ENCODE assay signal across 9 cellular contexts in genomic region chr10:112375721-112376577, GRCh38. TPM values are rescaled to one million over a fixed set of nuclear protein-coding genes. Genes with fewer than 3 reads are reported as not detected.
DNase-seq lines count a peak whose midpoint lies in the region; ATAC-seq and TF ChIP-seq lines count a peak whose summit lies in the region.
"Had no signal": no experiment of that assay in that cellular context is flagged by ENCODE, and none has a peak within 500 bp of the region (broad histone marks: within the 10 kb centered on the region; RNA-seq: fewer than 3 reads in every experiment).

No MANE protein-coding gene starts in this region.

- no peaks in the 10 kb centered on the region for H3K27me3 ChIP-seq in neutrophil

- no peaks in the 10 kb centered on the region for H3K9me3 ChIP-seq in neutrophil

- H3K4me3 ChIP-seq in GM08714 (ENCODE audit: low read length) (peak overlapping the region; percentile 82), neutrophil (ENCODE audit: low read depth in 1 of 2, low read length in 1 of 2) (peak overlapping the region; percentile 69 to 71)
- H3K4me3 ChIP-seq: SK-N-MC had no signal

- H3K4me1 ChIP-seq in neutrophil (ENCODE audit: control insufficient read depth in 1 of 2, insufficient read depth in 1 of 2, low read depth in 1 of 2, low read length in 1 of 2) = peaks cover 24 to 26% of the 10 kb centered on the region in 2 experiments

- ATAC-seq in GM21619 (IDR thresholded peaks at IDR 0.05; ENCODE audit: unreplicated experiment) (peak; percentile 86), esophagus mucosa (peak; percentile 70)

- no peak for TF ChIP-seq CTCF in neutrophil (IDR thresholded peaks at IDR 0.05)

- no peaks in the 10 kb centered on the region for H3K36me3 ChIP-seq in neutrophil

- H3K27ac ChIP-seq in neutrophil = peak overlapping the region; percentile 90
- H3K27ac ChIP-seq: SK-N-MC had no signal

- peak; percentile 11 for DNase-seq in LHCN-M2 (ENCODE audit: low read depth)
- peak; percentile 13 to 28 for DNase-seq in activated CD4-positive, alpha-beta T cell treated with anti-CD3 and anti-CD28 coated beads, Interleukin-2, amount 50 U/mL, for 4 hours
- DNase-seq in NCI-H1417 treated with DMSO at 0.1 percent for 48 hours (lab: John Stamatoyannopoulos, UW) = no peak
- DNase-seq in COLO829 (ENCODE audit: low spot score) = no peak

RNA-seq across cellular contexts. Expression of gene ACSL5, which starts 2.0 kb away (rescaled TPM):
- 0.29 and 0.71 TPM in 2 replicates for total RNA-seq in LHCN-M2 (2014; rRNA removed)
- 0.18 TPM for polyA plus RNA-seq in LHCN-M2 (2012)
- total RNA-seq in esophagus mucosa = 3.3 TPM

Comparison
In these comparisons a context has a peak if more than half of its experiments do, and no peak if none do; other contexts are left out.
1. DNase-seq: peak in LHCN-M2 (single experiment) and activated CD4-positive, alpha-beta T cell treated with anti-CD3 and anti-CD28 coated beads, Interleukin-2, amount 50 U/mL, for 4 hours (2 of 2); none in NCI-H1417 treated with DMSO at 0.1 percent for 48 hours (single experiment) and COLO829 (single experiment).